Comparison of ENCODE assay signal across 10 cellular contexts in genomic region chr1:190754769-190755168, GRCh38.
DNase-seq lines count a peak whose midpoint lies in the region; ATAC-seq, FAIRE-seq and TF ChIP-seq lines count a peak whose summit lies in the region.
"Had no signal": no experiment of that assay in that cellular context is flagged by ENCODE, and none has a peak within 500 bp of the region (broad histone marks: within the 10 kb centered on the region; RNA-seq: fewer than 3 reads in every experiment).

No MANE protein-coding gene starts in this region.

- peaks cover 3% of the 10 kb centered on the region for H3K9me3 Mint-ChIP-seq in activated naive CD8-positive, alpha-beta T cell treated with anti-CD3 and anti-CD28 coated beads, Interleukin-2, amount 50 U/mL, for 24 hours
- H3K9me3 Mint-ChIP-seq in activated naive CD8-positive, alpha-beta T cell treated with anti-CD3 and anti-CD28 coated beads for 36 hours: peaks cover 4% of the 10 kb centered on the region
- H3K9me3 Mint-ChIP-seq in H9: no peaks in the 10 kb centered on the region

- H2BK12ac ChIP-seq in H9 (ENCODE audit: insufficient read length, low read depth, low read length): no peak overlapping the region

- H2BK5ac ChIP-seq in H9 (ENCODE audit: insufficient read length, low read length): no peak overlapping the region

- H3K9ac ChIP-seq in HepG2 (ENCODE audit: insufficient read depth, low read depth, low read length): no peak overlapping the region
- no peak overlapping the region for H3K9ac ChIP-seq in H9 (ENCODE audit: extremely low read depth, insufficient read length, low read length)
- H3K9ac ChIP-seq: BLaER1 had no signal

- H3K56ac ChIP-seq in H9 (ENCODE audit: insufficient read length, low read depth, low read length): no peak overlapping the region

- no peak for TF ChIP-seq RAD21 in HepG2 (CRISPR knock-in tag; IDR thresholded peaks at IDR 0.05)

- no peak for TF ChIP-seq EP300 in HepG2 (IDR thresholded peaks at IDR 0.05; ENCODE audit: low read depth in 2 of 2, low read length in 2 of 2)
- TF ChIP-seq EP300 in HepG2 (CRISPR knock-in tag; IDR thresholded peaks at IDR 0.05; ENCODE audit: borderline replicate concordance): no peak

- no peaks in the 10 kb centered on the region for H3K79me1 ChIP-seq in H9 (ENCODE audit: insufficient read depth, low read depth, low read length, poor library complexity, severe bottlenecking)

- no peaks in the 10 kb centered on the region for H3K4me1 Mint-ChIP-seq in activated naive CD8-positive, alpha-beta T cell treated with anti-CD3 and anti-CD28 coated beads, Interleukin-2, amount 50 U/mL, for 24 hours
- H3K4me1 Mint-ChIP-seq in activated naive CD8-positive, alpha-beta T cell treated with anti-CD3 and anti-CD28 coated beads for 36 hours: no peaks in the 10 kb centered on the region
- no peaks in the 10 kb centered on the region for H3K4me1 Mint-ChIP-seq in H9

- CTCF ChIA-PET in HepG2 (lab: Yijun Ruan, JAX; ENCODE audit: low intra/inter-chr PET ratio, low total read pairs): no interaction called here

- no peak overlapping the region for H3K23ac ChIP-seq in H9 (ENCODE audit: insufficient read length, low read depth, low read length)

- intact Hi-C loops in HepG2 (cut with micrococcal nuclease; ENCODE audit: unreplicated experiment): no loop called here
- intact Hi-C loops in right lobe of liver (cut with DNase I): no loop called here

- H4K5ac ChIP-seq in H9 (ENCODE audit: insufficient read length, low read depth, low read length): no peak overlapping the region

- H2AFZ ChIP-seq in HepG2 (ENCODE audit: low read length) (no peak overlapping the region), H9 (ENCODE audit: low read length) (no peak overlapping the region)

- WGBS in HepG2 (ENCODE audit: low lambda C conversion rate): 0% methylated on average over 1 of the region's 1 CpG
- WGBS in right lobe of liver (ENCODE audit: insufficient coverage, low coverage, low lambda C conversion rate, missing lambda C conversion rate): 6% methylated on average over 1 of the region's 1 CpG
- no CpG with 5 or more reads among the region's 1 CpG for WGBS in H9 (ENCODE audit: extremely low coverage, insufficient read length, low lambda C conversion rate)

- H3K4me3 ChIP-seq in HepG2 (replicated peaks in 1 of 3; ENCODE audit: insufficient read depth in 1 of 3, low read depth in 2 of 3, low read length in 3 of 3) (no peak overlapping the region), right lobe of liver (no peak overlapping the region)
- H3K4me3 ChIP-seq: BLaER1, spleen had no signal

- H3K27me3 Mint-ChIP-seq in activated naive CD8-positive, alpha-beta T cell treated with anti-CD3 and anti-CD28 coated beads, Interleukin-2, amount 50 U/mL, for 24 hours: no peaks in the 10 kb centered on the region
- no peaks in the 10 kb centered on the region for H3K27me3 Mint-ChIP-seq in activated naive CD8-positive, alpha-beta T cell treated with anti-CD3 and anti-CD28 coated beads for 36 hours
- no peaks in the 10 kb centered on the region; the same call in 1 of the 2 replicates for H3K27me3 Mint-ChIP-seq in H9 (ENCODE audit: low read depth)

- H3K27ac ChIP-seq in HepG2 (ENCODE audit: extremely low read length, insufficient read depth, low read length): no peak overlapping the region
- H3K27ac ChIP-seq in right lobe of liver: no peak overlapping the region
- H3K27ac ChIP-seq in H9 (ENCODE audit: insufficient read length, low read depth, low read length): no peak overlapping the region
- H3K27ac ChIP-seq: BLaER1, spleen had no signal

- H3K4ac ChIP-seq in H9 (ENCODE audit: low read depth, low read length): no peak overlapping the region

- ATAC-seq in HepG2 (no peak), right lobe of liver (no peak)
- ATAC-seq in activated naive CD8-positive, alpha-beta T cell treated with anti-CD3 and anti-CD28 coated beads, Interleukin-2, amount 50 U/mL, for 24 hours: no peak

- H3K4me3 Mint-ChIP-seq in activated naive CD8-positive, alpha-beta T cell treated with anti-CD3 and anti-CD28 coated beads, Interleukin-2, amount 50 U/mL, for 24 hours: no peak overlapping the region
- H3K4me3 Mint-ChIP-seq in activated naive CD8-positive, alpha-beta T cell treated with anti-CD3 and anti-CD28 coated beads for 36 hours: no peak overlapping the region
- H3K4me3 Mint-ChIP-seq in H9: no peak overlapping the region

- H3K14ac ChIP-seq in H9 (ENCODE audit: insufficient read depth, low read length): no peak overlapping the region

- FAIRE-seq in HepG2 (lab: Jason Lieb, UNC) (no peak), GM19239 (lab: Jason Lieb, UNC) (no peak)

- no peak overlapping the region for H2BK20ac ChIP-seq in H9 (ENCODE audit: low read depth, low read length, poor library complexity, severe bottlenecking)

- no peak overlapping the region for H3K27ac Mint-ChIP-seq in activated naive CD8-positive, alpha-beta T cell treated with anti-CD3 and anti-CD28 coated beads, Interleukin-2, amount 50 U/mL, for 24 hours
- no peak overlapping the region for H3K27ac Mint-ChIP-seq in activated naive CD8-positive, alpha-beta T cell treated with anti-CD3 and anti-CD28 coated beads for 36 hours
- no peak overlapping the region for H3K27ac Mint-ChIP-seq in H9

- no peaks in the 10 kb centered on the region for H3K79me2 ChIP-seq in HepG2 (ENCODE audit: insufficient read depth, low read length)
- no peaks in the 10 kb centered on the region for H3K79me2 ChIP-seq in H9 (ENCODE audit: insufficient read depth, low read length)

- H3K23me2 ChIP-seq in H9 (ENCODE audit: insufficient read length, low read depth, low read length, poor library complexity, severe bottlenecking): no peaks in the 10 kb centered on the region

- H2BK15ac ChIP-seq in H9 (ENCODE audit: low read depth, low read length): no peak overlapping the region

- no peak for TF ChIP-seq CTCF in HepG2 (CRISPR knock-in tag; IDR thresholded peaks at IDR 0.05)
- TF ChIP-seq CTCF in right lobe of liver (IDR thresholded peaks at IDR 0.05): no peak
- no peak for TF ChIP-seq CTCF in H9 (conservative IDR thresholded peaks at IDR 0.05)

- no peak overlapping the region for H3K18ac ChIP-seq in H9 (ENCODE audit: insufficient read length, low read depth, low read length)

- no peak overlapping the region for H4K8ac ChIP-seq in H9 (replicated peaks; ENCODE audit: insufficient read length, low read depth, low read length)

- H4K91ac ChIP-seq in H9 (ENCODE audit: insufficient read length, low read depth, low read length): no peak overlapping the region

- no peak overlapping the region for H3T11ph ChIP-seq in H9 (ENCODE audit: low read length)

- H3K36me3 Mint-ChIP-seq in activated naive CD8-positive, alpha-beta T cell treated with anti-CD3 and anti-CD28 coated beads, Interleukin-2, amount 50 U/mL, for 24 hours (ENCODE audit: low read depth): no peaks in the 10 kb centered on the region
- H3K36me3 Mint-ChIP-seq in activated naive CD8-positive, alpha-beta T cell treated with anti-CD3 and anti-CD28 coated beads for 36 hours: no peaks in the 10 kb centered on the region
- no peaks in the 10 kb centered on the region for H3K36me3 Mint-ChIP-seq in H9 (ENCODE audit: insufficient read depth in 1 of 3, low read depth in 3 of 3)

- no peak overlapping the region for H3K4me2 ChIP-seq in HepG2 (ENCODE audit: low read depth, low read length)
- H3K4me2 ChIP-seq in H9 (ENCODE audit: insufficient read depth, insufficient read length, low read length): no peak overlapping the region
- H3K4me2 ChIP-seq: BLaER1 had no signal

- POLR2A ChIA-PET in HepG2 (lab: Yijun Ruan, JAX): no interaction called here

- H2AK5ac ChIP-seq in H9 (ENCODE audit: insufficient read length, low read length): no peak overlapping the region

- H3K9me3 ChIP-seq in HepG2 (ENCODE audit: low read length) (no peaks in the 10 kb centered on the region), right lobe of liver (no peaks in the 10 kb centered on the region), H9 (ENCODE audit: control insufficient read depth, low read depth, low read length) (no peaks in the 10 kb centered on the region)
- H3K9me3 ChIP-seq: BLaER1, spleen had no signal

- TF ChIP-seq POLR2A in HepG2 (IDR thresholded peaks at IDR 0.05; ENCODE audit: insufficient read depth in 1 of 2, low read depth in 2 of 2, low read length in 2 of 2) (no peak), right lobe of liver (IDR thresholded peaks at IDR 0.05) (no peak)

- H3K27me3 ChIP-seq in HepG2 (ENCODE audit: control insufficient read depth in 1 of 2, insufficient read depth in 2 of 2, low read length in 2 of 2) (no peaks in the 10 kb centered on the region), right lobe of liver (no peaks in the 10 kb centered on the region), H9 (ENCODE audit: insufficient read depth, low read length) (no peaks in the 10 kb centered on the region)
- H3K27me3 ChIP-seq: BLaER1, spleen had no signal

- in situ Hi-C loops in HepG2 (cut with HindIII; ENCODE audit: extremely low pct_ligation_motif_present, low pct_unique_long_range_greater_than_20kb): no loop called here

- H3K36me3 ChIP-seq in HepG2 (replicated peaks in 1 of 2; ENCODE audit: control insufficient read depth in 1 of 2, insufficient read depth in 2 of 2, low read length in 2 of 2): no peaks in the 10 kb centered on the region
- no peaks in the 10 kb centered on the region for H3K36me3 ChIP-seq in right lobe of liver
- H3K36me3 ChIP-seq: BLaER1, spleen had no signal

- no peaks in the 10 kb centered on the region for H3K4me1 ChIP-seq in HepG2 (ENCODE audit: insufficient read depth, low read length)
- no peaks in the 10 kb centered on the region for H3K4me1 ChIP-seq in right lobe of liver
- H3K4me1 ChIP-seq in H9 (ENCODE audit: insufficient read depth, low read length): no peaks in the 10 kb centered on the region
- H3K4me1 ChIP-seq: BLaER1, spleen had no signal

- no peak overlapping the region for H2BK120ac ChIP-seq in H9 (ENCODE audit: low read depth, low read length, poor library complexity, severe bottlenecking)

- BruUV-seq in HepG2 (replicated peaks; lab: Mats Ljungman, UMichigan): no TSS peak

- H4K20me1 ChIP-seq in HepG2 (ENCODE audit: insufficient read depth, low read length) (no peaks in the 10 kb centered on the region), H9 (ENCODE audit: control insufficient read depth, insufficient read depth, insufficient read length) (no peaks in the 10 kb centered on the region)
- H4K20me1 ChIP-seq: BLaER1 had no signal

- peak; percentile 3 for DNase-seq in HepG2 (ENCODE audit: low spot score)
- DNase-seq in right lobe of liver: no peak
- peak; percentile 3 for DNase-seq in NCI-H524 treated with DMSO at 0.1 percent for 48 hours (lab: John Stamatoyannopoulos, UW)
- DNase-seq in cerebellum (ENCODE audit: low spot score): peak; percentile 0
- no peak for DNase-seq in activated naive CD8-positive, alpha-beta T cell treated with anti-CD3 and anti-CD28 coated beads, Interleukin-2, amount 50 U/mL, for 24 hours
- DNase-seq in GM19239 (ENCODE audit: insufficient read length, low spot score): no peak
- no peak for DNase-seq in activated naive CD8-positive, alpha-beta T cell treated with anti-CD3 and anti-CD28 coated beads for 36 hours
- DNase-seq in H9: no peak
- DNase-seq: spleen had no signal

TF ChIP-seq in HepG2, 621 proteins besides CTCF, POLR2A, EP300 and RAD21 (continues in another document):
- no peak for TF ChIP-seq ZFAT (CRISPR knock-in tag; conservative IDR thresholded peaks at IDR 0.05)
- no peak for TF ChIP-seq MAX (IDR thresholded peaks at IDR 0.05)
- TF ChIP-seq PHF8 (CRISPR knock-in tag; IDR thresholded peaks at IDR 0.05): no peak

Comparison
In these comparisons a context has a peak if more than half of its experiments do, and no peak if none do; other contexts are left out.
1. DNase-seq: peak in HepG2 (single experiment), NCI-H524 treated with DMSO at 0.1 percent for 48 hours (single experiment) and cerebellum (single experiment); none in right lobe of liver (0 of 3), activated naive CD8-positive, alpha-beta T cell treated with anti-CD3 and anti-CD28 coated beads, Interleukin-2, amount 50 U/mL, for 24 hours (single experiment), GM19239 (single experiment), activated naive CD8-positive, alpha-beta T cell treated with anti-CD3 and anti-CD28 coated beads for 36 hours (single experiment) and H9 (single experiment).